In the genomic region with DNA sequence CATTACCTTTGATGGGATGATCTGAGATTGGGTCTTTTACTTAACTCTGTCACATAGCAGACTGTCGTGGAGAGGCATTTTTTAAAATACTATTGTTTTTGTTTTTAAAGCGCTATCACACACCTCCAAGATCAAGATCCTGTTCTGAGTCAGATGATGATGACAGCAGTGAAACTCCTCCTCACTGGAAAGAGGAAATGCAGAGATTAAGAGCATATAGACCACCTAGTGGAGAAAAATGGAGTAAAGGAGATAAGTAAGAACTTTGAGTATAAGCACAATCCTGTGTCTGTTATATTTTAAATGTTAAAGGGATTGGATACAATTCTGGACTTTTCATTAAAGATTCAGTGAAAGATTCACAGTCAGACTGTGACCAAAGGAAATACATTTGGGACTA, we compare ENCODE assay signal across 8 cellular contexts. TPM values are rescaled to one million over a fixed set of nuclear protein-coding genes. Genes with fewer than 3 reads are reported as not detected.
DNase-seq lines count a peak whose midpoint lies in the region; ATAC-seq, FAIRE-seq and TF ChIP-seq lines count a peak whose summit lies in the region.
"Had no signal": no experiment of that assay in that cellular context is flagged by ENCODE, and none has a peak within 500 bp of the region (broad histone marks: within the 10 kb centered on the region; RNA-seq: fewer than 3 reads in every experiment).

No MANE protein-coding gene starts in this region.

- no peak overlapping the region for H3K4me3 Mint-ChIP-seq in activated naive CD4-positive, alpha-beta T cell treated with anti-CD3 and anti-CD28 coated beads, Interleukin-2, amount 10 ng/mL, durations not matched to agents 7 days and 5 days
- peak overlapping the region; percentile 30 for H3K4me3 Mint-ChIP-seq in activated T-helper 1 cell treated with anti-CD3 and anti-CD28 coated beads, Interleukin-12 subunit alpha, Interleukin-12 subunit beta, Interleukin-2, Interleukin-4 antibody, amounts not matched to agents 30 ng/mL and 10 ng/mL and 1 ng/mL, durations not matched to agents 14 hours and 24 hours and 36 hours
- no peak overlapping the region for H3K4me3 Mint-ChIP-seq in stimulated activated naive B cell treated with anti-CD40 and anti-IgM and Interleukin-4, amounts not matched to agents 10 μg/mL and 1 μg/mL and 100 μg/mL, for 72 hours
- no peak overlapping the region for H3K4me3 Mint-ChIP-seq in glutamatergic neuron (ENCODE audit: unreplicated experiment)

- no peaks in the 10 kb centered on the region for H3K9me3 Mint-ChIP-seq in activated naive CD4-positive, alpha-beta T cell treated with anti-CD3 and anti-CD28 coated beads, Interleukin-2, amount 10 ng/mL, durations not matched to agents 7 days and 5 days
- H3K9me3 Mint-ChIP-seq in activated T-helper 1 cell treated with anti-CD3 and anti-CD28 coated beads, Interleukin-12 subunit alpha, Interleukin-12 subunit beta, Interleukin-2, Interleukin-4 antibody, amounts not matched to agents 30 ng/mL and 10 ng/mL and 1 ng/mL, durations not matched to agents 14 hours and 24 hours and 36 hours: no peaks in the 10 kb centered on the region
- no peaks in the 10 kb centered on the region for H3K9me3 Mint-ChIP-seq in stimulated activated naive B cell treated with anti-CD40 and anti-IgM and Interleukin-4, amounts not matched to agents 10 μg/mL and 1 μg/mL and 100 μg/mL, for 72 hours
- no peaks in the 10 kb centered on the region for H3K9me3 Mint-ChIP-seq in glutamatergic neuron (ENCODE audit: unreplicated experiment)

- peak overlapping the region; percentile 7 for H3K27ac Mint-ChIP-seq in activated naive CD4-positive, alpha-beta T cell treated with anti-CD3 and anti-CD28 coated beads, Interleukin-2, amount 10 ng/mL, durations not matched to agents 7 days and 5 days
- H3K27ac Mint-ChIP-seq in activated T-helper 1 cell treated with anti-CD3 and anti-CD28 coated beads, Interleukin-12 subunit alpha, Interleukin-12 subunit beta, Interleukin-2, Interleukin-4 antibody, amounts not matched to agents 30 ng/mL and 10 ng/mL and 1 ng/mL, durations not matched to agents 14 hours and 24 hours and 36 hours: peak overlapping the region; percentile 67
- H3K27ac Mint-ChIP-seq in stimulated activated naive B cell treated with anti-CD40 and anti-IgM and Interleukin-4, amounts not matched to agents 10 μg/mL and 1 μg/mL and 100 μg/mL, for 72 hours: no peak overlapping the region
- no peak overlapping the region for H3K27ac Mint-ChIP-seq in glutamatergic neuron (ENCODE audit: unreplicated experiment)

- DNase-seq in activated naive CD4-positive, alpha-beta T cell treated with anti-CD3 and anti-CD28 coated beads, Interleukin-2, amount 10 ng/mL, durations not matched to agents 7 days and 5 days: no peak
- no peak for DNase-seq in activated naive CD4-positive, alpha-beta T cell (lab: John Stamatoyannopoulos, UW)
- DNase-seq in activated T-helper 1 cell treated with anti-CD3 and anti-CD28 coated beads, Interleukin-12 subunit alpha, Interleukin-12 subunit beta, Interleukin-2, Interleukin-4 antibody, amounts not matched to agents 30 ng/mL and 10 ng/mL and 1 ng/mL, durations not matched to agents 14 hours and 24 hours and 36 hours (ENCODE audit: low spot score): no peak
- DNase-seq in stimulated activated naive B cell treated with anti-CD40 and anti-IgM and Interleukin-4, amounts not matched to agents 10 μg/mL and 1 μg/mL and 100 μg/mL, for 72 hours: no peak
- DNase-seq in glutamatergic neuron (no peak), D721Med (ENCODE audit: insufficient read length, low spot score) (no peak)
- DNase-seq: activated effector memory CD4-positive, alpha-beta T cell treated with Interleukin-2 at 50 U/mL for 16 hours; left ventricle myocardium superior had no signal

- peak; percentile 86 to 97 for ATAC-seq in stimulated activated naive B cell treated with anti-CD40 and anti-IgM and Interleukin-4, amounts not matched to agents 10 μg/mL and 1 μg/mL and 100 μg/mL, for 72 hours (replicated peaks)
- ATAC-seq: left ventricle myocardium superior had no signal

- intact Hi-C loops in activated T-helper 1 cell treated with anti-CD3 and anti-CD28 coated beads, Interleukin-12 subunit alpha, Interleukin-12 subunit beta, Interleukin-2, Interleukin-4 antibody, amounts not matched to agents 30 ng/mL and 10 ng/mL and 1 ng/mL, durations not matched to agents 14 hours and 24 hours and 36 hours (cut with micrococcal nuclease): loop anchor here (5.0 kb wide), 1 partner anchor 133 kb away; the partner anchor contains the start of gene VIPR1

- peaks cover 30% of the 10 kb centered on the region for H3K36me3 Mint-ChIP-seq in activated naive CD4-positive, alpha-beta T cell treated with anti-CD3 and anti-CD28 coated beads, Interleukin-2, amount 10 ng/mL, durations not matched to agents 7 days and 5 days
- H3K36me3 Mint-ChIP-seq in activated T-helper 1 cell treated with anti-CD3 and anti-CD28 coated beads, Interleukin-12 subunit alpha, Interleukin-12 subunit beta, Interleukin-2, Interleukin-4 antibody, amounts not matched to agents 30 ng/mL and 10 ng/mL and 1 ng/mL, durations not matched to agents 14 hours and 24 hours and 36 hours (ENCODE audit: low read depth): peaks cover 30% of the 10 kb centered on the region
- peaks cover 19 to 36% of the 10 kb centered on the region in 2 donors for H3K36me3 Mint-ChIP-seq in stimulated activated naive B cell treated with anti-CD40 and anti-IgM and Interleukin-4, amounts not matched to agents 10 μg/mL and 1 μg/mL and 100 μg/mL, for 72 hours
- H3K36me3 Mint-ChIP-seq in glutamatergic neuron (ENCODE audit: unreplicated experiment): no peaks in the 10 kb centered on the region

- CTCF ChIA-PET in activated naive CD4-positive, alpha-beta T cell treated with anti-CD3 and anti-CD28 coated beads, Interleukin-2, amount 10 ng/mL, durations not matched to agents 7 days and 5 days (lab: Charles Lee): interaction anchor here (1.6 kb wide), 1 partner anchor 18 kb away, joined by 5 read pairs; no protein-coding TSS in a partner anchor

- TF ChIP-seq CTCF in glutamatergic neuron (IDR thresholded peaks at IDR 0.05; ENCODE audit: partially characterized antibody, unreplicated experiment) (no peak), D721Med (IDR thresholded peaks at IDR 0.05; ENCODE audit: insufficient read depth, missing control alignments) (no peak)

- no peak for FAIRE-seq in D721Med (lab: Jason Lieb, UNC)

- peaks cover 8% of the 10 kb centered on the region for H3K4me1 Mint-ChIP-seq in activated naive CD4-positive, alpha-beta T cell treated with anti-CD3 and anti-CD28 coated beads, Interleukin-2, amount 10 ng/mL, durations not matched to agents 7 days and 5 days
- peaks cover 20% of the 10 kb centered on the region for H3K4me1 Mint-ChIP-seq in activated T-helper 1 cell treated with anti-CD3 and anti-CD28 coated beads, Interleukin-12 subunit alpha, Interleukin-12 subunit beta, Interleukin-2, Interleukin-4 antibody, amounts not matched to agents 30 ng/mL and 10 ng/mL and 1 ng/mL, durations not matched to agents 14 hours and 24 hours and 36 hours (ENCODE audit: low read depth)
- H3K4me1 Mint-ChIP-seq in stimulated activated naive B cell treated with anti-CD40 and anti-IgM and Interleukin-4, amounts not matched to agents 10 μg/mL and 1 μg/mL and 100 μg/mL, for 72 hours: peaks cover 0 to 2% of the 10 kb centered on the region in 2 donors
- H3K4me1 Mint-ChIP-seq in glutamatergic neuron (ENCODE audit: low read depth, unreplicated experiment): peaks cover 11% of the 10 kb centered on the region

- H3K27me3 Mint-ChIP-seq in activated naive CD4-positive, alpha-beta T cell treated with anti-CD3 and anti-CD28 coated beads, Interleukin-2, amount 10 ng/mL, durations not matched to agents 7 days and 5 days: no peaks in the 10 kb centered on the region
- no peaks in the 10 kb centered on the region for H3K27me3 Mint-ChIP-seq in activated T-helper 1 cell treated with anti-CD3 and anti-CD28 coated beads, Interleukin-12 subunit alpha, Interleukin-12 subunit beta, Interleukin-2, Interleukin-4 antibody, amounts not matched to agents 30 ng/mL and 10 ng/mL and 1 ng/mL, durations not matched to agents 14 hours and 24 hours and 36 hours (ENCODE audit: insufficient read depth)
- H3K27me3 Mint-ChIP-seq in stimulated activated naive B cell treated with anti-CD40 and anti-IgM and Interleukin-4, amounts not matched to agents 10 μg/mL and 1 μg/mL and 100 μg/mL, for 72 hours: no peaks in the 10 kb centered on the region
- H3K27me3 Mint-ChIP-seq in glutamatergic neuron (ENCODE audit: unreplicated experiment): no peaks in the 10 kb centered on the region

RNA-seq across cellular contexts. Expression of gene ZBTB47, which starts 18.4 kb away (rescaled TPM):
- total RNA-seq in activated T-helper 1 cell treated with anti-CD3 and anti-CD28 coated beads, Interleukin-12 subunit alpha, Interleukin-12 subunit beta, Interleukin-2, Interleukin-4 antibody, amounts not matched to agents 30 ng/mL and 10 ng/mL and 1 ng/mL, durations not matched to agents 14 hours and 24 hours and 36 hours: 1.4 and 1.8 TPM in 2 replicates
- 9.7 TPM for total RNA-seq in glutamatergic neuron (ENCODE audit: unreplicated experiment)

RNA-seq across cellular contexts. Expression of gene NKTR, which starts 34.6 kb away (rescaled TPM):
- 76.9 and 79.7 TPM in 2 replicates for total RNA-seq in activated T-helper 1 cell treated with anti-CD3 and anti-CD28 coated beads, Interleukin-12 subunit alpha, Interleukin-12 subunit beta, Interleukin-2, Interleukin-4 antibody, amounts not matched to agents 30 ng/mL and 10 ng/mL and 1 ng/mL, durations not matched to agents 14 hours and 24 hours and 36 hours
- total RNA-seq in glutamatergic neuron (ENCODE audit: unreplicated experiment): 196 TPM

RNA-seq across cellular contexts. Expression of gene SS18L2, which starts 44.5 kb away (rescaled TPM):
- total RNA-seq in activated T-helper 1 cell treated with anti-CD3 and anti-CD28 coated beads, Interleukin-12 subunit alpha, Interleukin-12 subunit beta, Interleukin-2, Interleukin-4 antibody, amounts not matched to agents 30 ng/mL and 10 ng/mL and 1 ng/mL, durations not matched to agents 14 hours and 24 hours and 36 hours: 66.3 and 67.5 TPM in 2 replicates
- 38.9 TPM for total RNA-seq in glutamatergic neuron (ENCODE audit: unreplicated experiment)

RNA-seq across cellular contexts. Expression of gene KLHL40, which starts 50.2 kb away (rescaled TPM):
- total RNA-seq in activated T-helper 1 cell treated with anti-CD3 and anti-CD28 coated beads, Interleukin-12 subunit alpha, Interleukin-12 subunit beta, Interleukin-2, Interleukin-4 antibody, amounts not matched to agents 30 ng/mL and 10 ng/mL and 1 ng/mL, durations not matched to agents 14 hours and 24 hours and 36 hours: not detected in 2 replicates
- 0.44 TPM for total RNA-seq in glutamatergic neuron (ENCODE audit: unreplicated experiment)

RNA-seq across cellular contexts. Expression of gene SEC22C, which starts 53.3 kb away (rescaled TPM):
- 37.5 and 38.3 TPM in 2 replicates for total RNA-seq in activated T-helper 1 cell treated with anti-CD3 and anti-CD28 coated beads, Interleukin-12 subunit alpha, Interleukin-12 subunit beta, Interleukin-2, Interleukin-4 antibody, amounts not matched to agents 30 ng/mL and 10 ng/mL and 1 ng/mL, durations not matched to agents 14 hours and 24 hours and 36 hours
- 36.9 TPM for total RNA-seq in glutamatergic neuron (ENCODE audit: unreplicated experiment)

Comparison
In these comparisons a context has a peak if more than half of its experiments do, and no peak if none do; other contexts are left out.
1. H3K27ac Mint-ChIP-seq: peak in activated naive CD4-positive, alpha-beta T cell treated with anti-CD3 and anti-CD28 coated beads, Interleukin-2, amount 10 ng/mL, durations not matched to agents 7 days and 5 days (single experiment) and activated T-helper 1 cell treated with anti-CD3 and anti-CD28 coated beads, Interleukin-12 subunit alpha, Interleukin-12 subunit beta, Interleukin-2, Interleukin-4 antibody, amounts not matched to agents 30 ng/mL and 10 ng/mL and 1 ng/mL, durations not matched to agents 14 hours and 24 hours and 36 hours (single experiment); none in stimulated activated naive B cell treated with anti-CD40 and anti-IgM and Interleukin-4, amounts not matched to agents 10 μg/mL and 1 μg/mL and 100 μg/mL, for 72 hours (single experiment) and glutamatergic neuron (single experiment).